In genomic region chr2:20534913-20535801, GRCh38 we compare ENCODE assay signal across 1 cellular context.
TF ChIP-seq lines count a peak whose summit lies in the region.

No MANE protein-coding gene starts in this region.

TF ChIP-seq in HepG2, 621 proteins besides CTCF, POLR2A, EP300 and RAD21 (continued from another document and continues in another):
- TF ChIP-seq ZHX1 (CRISPR knock-in tag; IDR thresholded peaks at IDR 0.05; ENCODE audit: low read depth) (peak; percentile 69; the same call in 1 of the 2 replicates), ZFYVE20 (CRISPR knock-in tag; IDR thresholded peaks at IDR 0.05; ENCODE audit: borderline replicate concordance, low read depth) (no peak), KDM5A (IDR thresholded peaks at IDR 0.05; ENCODE audit: borderline replicate concordance, low read length) (no peak), BORCS8-MEF2B (CRISPR knock-in tag; IDR thresholded peaks at IDR 0.05) (no peak), SP140L (CRISPR knock-in tag; IDR thresholded peaks at IDR 0.05; ENCODE audit: borderline replicate concordance) (no peak), FOXM1 (CRISPR knock-in tag; IDR thresholded peaks at IDR 0.05) (no peak), SP5 (CRISPR knock-in tag; IDR thresholded peaks at IDR 0.05; ENCODE audit: borderline replicate concordance, low read depth) (0 out of 2 replicates have a peak, but pooled peaks have one; percentile 27), PRMT3 (CRISPR knock-in tag; IDR thresholded peaks at IDR 0.05; ENCODE audit: borderline replicate concordance, low read depth) (no peak), ZNF841 (CRISPR knock-in tag; IDR thresholded peaks at IDR 0.05; ENCODE audit: borderline replicate concordance) (no peak), SOX5 (CRISPR knock-in tag; IDR thresholded peaks at IDR 0.05; ENCODE audit: borderline replicate concordance) (peak; percentile 80), SATB2 (CRISPR knock-in tag; IDR thresholded peaks at IDR 0.05) (0 out of 2 replicates have a peak, but pooled peaks have one; percentile 36), RNF2 (conservative IDR thresholded peaks at IDR 0.05; ENCODE audit: low read depth) (no peak), CCAR2 (optimal IDR thresholded peaks at IDR 0.05; ENCODE audit: low read depth, low read length) (no peak), ZNF317 (CRISPR knock-in tag; IDR thresholded peaks at IDR 0.05) (0 out of 2 replicates have a peak, but pooled peaks have one; percentile 1), MAZ (IDR thresholded peaks at IDR 0.05; ENCODE audit: borderline replicate concordance, low read depth, low read length) (no peak), MAZ (CRISPR knock-in tag; IDR thresholded peaks at IDR 0.05; ENCODE audit: low read depth) (peak; percentile 78), BATF2 (CRISPR knock-in tag; IDR thresholded peaks at IDR 0.05) (no peak), ZNF180 (CRISPR knock-in tag; IDR thresholded peaks at IDR 0.05; ENCODE audit: borderline replicate concordance, low read depth) (no peak), NRL (CRISPR knock-in tag; IDR thresholded peaks at IDR 0.05; ENCODE audit: borderline replicate concordance) (no peak), ZNF30 (CRISPR knock-in tag; IDR thresholded peaks at IDR 0.05) (no peak), ZBTB34 (CRISPR knock-in tag; IDR thresholded peaks at IDR 0.05) (no peak), ZNF432 (CRISPR knock-in tag; IDR thresholded peaks at IDR 0.05; ENCODE audit: borderline replicate concordance) (no peak), PHF8 (CRISPR knock-in tag; IDR thresholded peaks at IDR 0.05) (no peak), MXD4 (CRISPR knock-in tag; IDR thresholded peaks at IDR 0.05) (no peak), MNT (IDR thresholded peaks at IDR 0.05) (no peak), ZNF3 (CRISPR knock-in tag; IDR thresholded peaks at IDR 0.05) (no peak), ZNF354B (CRISPR knock-in tag; IDR thresholded peaks at IDR 0.05) (no peak), BCL3 (CRISPR knock-in tag; IDR thresholded peaks at IDR 0.05) (no peak; the same call in 1 of the 2 replicates), HOXA3 (CRISPR knock-in tag; IDR thresholded peaks at IDR 0.05) (peak; percentile 78), JARID2 (CRISPR knock-in tag; IDR thresholded peaks at IDR 0.05; ENCODE audit: insufficient replicate concordance) (no peak), ZBTB33 (CRISPR knock-in tag; IDR thresholded peaks at IDR 0.05) (peak; percentile 84), HNRNPL (IDR thresholded peaks at IDR 0.05; ENCODE audit: low read depth, low read length) (peak; percentile 61), ZBTB10 (CRISPR knock-in tag; IDR thresholded peaks at IDR 0.05; ENCODE audit: borderline replicate concordance) (no peak), ZNF256 (CRISPR knock-in tag; conservative IDR thresholded peaks at IDR 0.05) (no peak), ZBTB7A (CRISPR knock-in tag; IDR thresholded peaks at IDR 0.05) (no peak), ZBTB7B (CRISPR knock-in tag; IDR thresholded peaks at IDR 0.05) (peak; percentile 82)
- TF ChIP-seq, protein P1, sequence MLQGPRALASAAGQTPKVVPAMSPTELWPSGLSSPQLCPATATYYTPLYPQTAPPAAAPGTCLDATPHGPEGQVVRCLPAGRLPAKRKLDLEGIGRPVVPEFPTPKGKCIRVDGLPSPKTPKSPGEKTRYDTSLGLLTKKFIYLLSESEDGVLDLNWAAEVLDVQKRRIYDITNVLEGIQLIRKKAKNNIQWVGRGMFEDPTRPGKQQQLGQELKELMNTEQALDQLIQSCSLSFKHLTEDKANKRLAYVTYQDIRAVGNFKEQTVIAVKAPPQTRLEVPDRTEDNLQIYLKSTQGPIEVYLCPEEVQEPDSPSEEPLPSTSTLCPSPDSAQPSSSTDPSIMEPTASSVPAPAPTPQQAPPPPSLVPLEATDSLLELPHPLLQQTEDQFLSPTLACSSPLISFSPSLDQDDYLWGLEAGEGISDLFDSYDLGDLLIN (CRISPR knock-in tag; IDR thresholded peaks at IDR 0.05; ENCODE audit: borderline replicate concordance), result no peak
- TF ChIP-seq, protein P2, sequence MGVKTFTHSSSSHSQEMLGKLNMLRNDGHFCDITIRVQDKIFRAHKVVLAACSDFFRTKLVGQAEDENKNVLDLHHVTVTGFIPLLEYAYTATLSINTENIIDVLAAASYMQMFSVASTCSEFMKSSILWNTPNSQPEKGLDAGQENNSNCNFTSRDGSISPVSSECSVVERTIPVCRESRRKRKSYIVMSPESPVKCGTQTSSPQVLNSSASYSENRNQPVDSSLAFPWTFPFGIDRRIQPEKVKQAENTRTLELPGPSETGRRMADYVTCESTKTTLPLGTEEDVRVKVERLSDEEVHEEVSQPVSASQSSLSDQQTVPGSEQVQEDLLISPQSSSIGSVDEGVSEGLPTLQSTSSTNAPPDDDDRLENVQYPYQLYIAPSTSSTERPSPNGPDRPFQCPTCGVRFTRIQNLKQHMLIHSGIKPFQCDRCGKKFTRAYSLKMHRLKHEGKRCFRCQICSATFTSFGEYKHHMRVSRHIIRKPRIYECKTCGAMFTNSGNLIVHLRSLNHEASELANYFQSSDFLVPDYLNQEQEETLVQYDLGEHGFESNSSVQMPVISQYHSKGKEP (CRISPR knock-in tag; IDR thresholded peaks at IDR 0.05), result no peak
- TF ChIP-seq, protein P3, sequence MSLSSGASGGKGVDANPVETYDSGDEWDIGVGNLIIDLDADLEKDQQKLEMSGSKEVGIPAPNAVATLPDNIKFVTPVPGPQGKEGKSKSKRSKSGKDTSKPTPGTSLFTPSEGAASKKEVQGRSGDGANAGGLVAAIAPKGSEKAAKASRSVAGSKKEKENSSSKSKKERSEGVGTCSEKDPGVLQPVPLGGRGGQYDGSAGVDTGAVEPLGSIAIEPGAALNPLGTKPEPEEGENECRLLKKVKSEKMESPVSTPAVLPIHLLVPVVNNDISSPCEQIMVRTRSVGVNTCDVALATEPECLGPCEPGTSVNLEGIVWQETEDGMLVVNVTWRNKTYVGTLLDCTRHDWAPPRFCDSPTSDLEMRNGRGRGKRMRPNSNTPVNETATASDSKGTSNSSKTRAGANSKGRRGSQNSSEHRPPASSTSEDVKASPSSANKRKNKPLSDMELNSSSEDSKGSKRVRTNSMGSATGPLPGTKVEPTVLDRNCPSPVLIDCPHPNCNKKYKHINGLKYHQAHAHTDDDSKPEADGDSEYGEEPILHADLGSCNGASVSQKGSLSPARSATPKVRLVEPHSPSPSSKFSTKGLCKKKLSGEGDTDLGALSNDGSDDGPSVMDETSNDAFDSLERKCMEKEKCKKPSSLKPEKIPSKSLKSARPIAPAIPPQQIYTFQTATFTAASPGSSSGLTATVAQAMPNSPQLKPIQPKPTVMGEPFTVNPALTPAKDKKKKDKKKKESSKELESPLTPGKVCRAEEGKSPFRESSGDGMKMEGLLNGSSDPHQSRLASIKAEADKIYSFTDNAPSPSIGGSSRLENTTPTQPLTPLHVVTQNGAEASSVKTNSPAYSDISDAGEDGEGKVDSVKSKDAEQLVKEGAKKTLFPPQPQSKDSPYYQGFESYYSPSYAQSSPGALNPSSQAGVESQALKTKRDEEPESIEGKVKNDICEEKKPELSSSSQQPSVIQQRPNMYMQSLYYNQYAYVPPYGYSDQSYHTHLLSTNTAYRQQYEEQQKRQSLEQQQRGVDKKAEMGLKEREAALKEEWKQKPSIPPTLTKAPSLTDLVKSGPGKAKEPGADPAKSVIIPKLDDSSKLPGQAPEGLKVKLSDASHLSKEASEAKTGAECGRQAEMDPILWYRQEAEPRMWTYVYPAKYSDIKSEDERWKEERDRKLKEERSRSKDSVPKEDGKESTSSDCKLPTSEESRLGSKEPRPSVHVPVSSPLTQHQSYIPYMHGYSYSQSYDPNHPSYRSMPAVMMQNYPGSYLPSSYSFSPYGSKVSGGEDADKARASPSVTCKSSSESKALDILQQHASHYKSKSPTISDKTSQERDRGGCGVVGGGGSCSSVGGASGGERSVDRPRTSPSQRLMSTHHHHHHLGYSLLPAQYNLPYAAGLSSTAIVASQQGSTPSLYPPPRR (CRISPR knock-in tag; IDR thresholded peaks at IDR 0.05; ENCODE audit: borderline replicate concordance), result peak; percentile 36; the same call in 1 of the 2 replicates
